In genomic region chr10:80137031-80137712, GRCh38 we compare ENCODE assay signal across 14 cellular contexts. TPM values are rescaled to one million over a fixed set of nuclear protein-coding genes. Genes with fewer than 3 reads are reported as not detected.
A peak's percentile ranks its signal among the peaks of the same experiment; 100 is the strongest.
DNase-seq lines count a peak whose midpoint lies in the region; ATAC-seq and TF ChIP-seq lines count a peak whose summit lies in the region.
"Had no signal": no experiment of that assay in that cellular context is flagged by ENCODE, and none has a peak within 500 bp of the region (broad histone marks: within the 10 kb centered on the region; RNA-seq: fewer than 3 reads in every experiment).

No MANE protein-coding gene starts in this region.

- WGBS in heart right ventricle, 2 donors: 62 to 78% methylated on average over 11 of the region's 11 CpGs

- no peaks in the 10 kb centered on the region for H3K27me3 ChIP-seq in BLaER1
- H3K27me3 ChIP-seq in adipocyte (replicated peaks; ENCODE audit: control insufficient read depth, insufficient read depth, low read length): no peaks in the 10 kb centered on the region
- peaks cover 0 to 23% (median 0%) of the 10 kb centered on the region in 7 donors for H3K27me3 ChIP-seq in heart right ventricle
- peaks cover 0 to 21% (median 18%) of the 10 kb centered on the region in 3 donors for H3K27me3 ChIP-seq in gastrocnemius medialis
- H3K27me3 ChIP-seq: uterus had no signal

- H3K9me3 ChIP-seq in BLaER1 (no peaks in the 10 kb centered on the region), adipocyte (ENCODE audit: control insufficient read depth, low read length) (no peaks in the 10 kb centered on the region), heart right ventricle (no peaks in the 10 kb centered on the region), gastrocnemius medialis (no peaks in the 10 kb centered on the region)
- H3K9me3 ChIP-seq: uterus had no signal

- H3K36me3 ChIP-seq in BLaER1: no peaks in the 10 kb centered on the region
- H3K36me3 ChIP-seq in adipocyte (ENCODE audit: control insufficient read depth, insufficient read depth, low read length, severe bottlenecking): peaks cover 4% of the 10 kb centered on the region
- H3K36me3 ChIP-seq in heart right ventricle: no peaks in the 10 kb centered on the region
- H3K36me3 ChIP-seq in gastrocnemius medialis: no peaks in the 10 kb centered on the region
- H3K36me3 ChIP-seq: uterus had no signal

- in situ Hi-C loops in gastrocnemius medialis (cut with MboI; ENCODE audit: low sequenced_read_pairs in 4 of 4): no loop called here

- H3K4me1 ChIP-seq in BLaER1: peaks cover 14% of the 10 kb centered on the region
- peaks cover 40% of the 10 kb centered on the region for H3K4me1 ChIP-seq in adipocyte (ENCODE audit: control insufficient read depth, insufficient read depth, low read length)
- peaks cover 8 to 69% (median 39%) of the 10 kb centered on the region in 9 donors for H3K4me1 ChIP-seq in heart right ventricle
- H3K4me1 ChIP-seq in gastrocnemius medialis: peaks cover 0 to 20% of the 10 kb centered on the region in 2 donors

- no peaks in the 10 kb centered on the region for H4K20me1 ChIP-seq in BLaER1

- H3K27ac ChIP-seq in BLaER1 (no peak overlapping the region), heart right ventricle (peak overlapping the region; percentile 47 to 92 (median 82)), gastrocnemius medialis (peak overlapping the region; percentile 62 to 83 (median 65))

- TF ChIP-seq CTCF in heart right ventricle (IDR thresholded peaks at IDR 0.05): no peak
- no peak for TF ChIP-seq CTCF in gastrocnemius medialis (IDR thresholded peaks at IDR 0.05 in 4 of 5, conservative IDR thresholded peaks at IDR 0.05 in 1 of 5)

- TF ChIP-seq POLR2A in gastrocnemius medialis (IDR thresholded peaks at IDR 0.05): no peak

- peak overlapping the region; percentile 62 for H3K4me2 ChIP-seq in BLaER1

- peak; percentile 41 to 81 (median 68) for ATAC-seq in heart right ventricle
- peak; percentile 37 to 51 for ATAC-seq in gastrocnemius medialis
- no peak for ATAC-seq in HG03439 (IDR thresholded peaks at IDR 0.05; ENCODE audit: unreplicated experiment)
- ATAC-seq: T-helper 17 cell had no signal

- H3K9ac ChIP-seq in BLaER1 (no peak overlapping the region), adipocyte (ENCODE audit: low read length) (peak overlapping the region; percentile 81)

- DNase-seq in adipocyte (ENCODE audit: low read depth) (peak; percentile 83), heart right ventricle (peak; percentile 68 to 78), gastrocnemius medialis (peak in 1 of 2 donors; percentile 72), NCI-H748 (lab: John Stamatoyannopoulos, UW; ENCODE audit: unreplicated experiment) (no peak), HK-2 (ENCODE audit: unreplicated experiment) (no peak), NCI-H1092 (lab: John Stamatoyannopoulos, UW) (no peak)
- DNase-seq: endodermal cell, KG1, NCI-H1930, T-helper 17 cell had no signal

- intact Hi-C loops in heart right ventricle (cut with DNase I) (loop anchor here in 1 of 10 donors (5.0 kb wide), 1 partner anchor 60 kb away; the partner anchor contains the start of gene TMEM254), gastrocnemius medialis (cut with DNase I; ENCODE audit: low total_unique reads) (loop anchor here (5.0 kb wide), 1 partner anchor 80 kb away; no protein-coding TSS in a partner anchor)

- H3K4me3 ChIP-seq in BLaER1 (no peak overlapping the region), adipocyte (ENCODE audit: low read length) (peak overlapping the region; percentile 57), heart right ventricle (peak overlapping the region in 2 of 10 donors; percentile 11 to 69), gastrocnemius medialis (no peak overlapping the region)
- H3K4me3 ChIP-seq: uterus had no signal

RNA-seq across cellular contexts. Expression of gene PLAC9, which starts 4.6 kb away (rescaled TPM):
- total RNA-seq in heart right ventricle: 10 to 100 TPM; 16.8 to 41.7 (median 26.8) TPM
- polyA plus RNA-seq in heart right ventricle: 100 to 1,000 TPM in 1 of 2 donors, 10 to 100 TPM in 1; 63.7 to 129 TPM
- total RNA-seq in gastrocnemius medialis: 10 to 100 TPM in 1 of 4 donors, 1 to 10 TPM in 3; 4.6 to 16.1 (median 6.9) TPM
- total RNA-seq: T-helper 17 cell had no signal
- polyA plus RNA-seq: CD14-positive monocyte had no signal

RNA-seq across cellular contexts. Expression of gene TMEM254, which starts 58.7 kb away (rescaled TPM):
- 10 to 100 TPM in 1 of 10 donors, 1 to 10 TPM in 9; 5.5 to 10.7 (median 8.3) TPM for total RNA-seq in heart right ventricle
- polyA plus RNA-seq in heart right ventricle: 1 to 10 TPM; 6.4 to 6.9 TPM
- total RNA-seq in gastrocnemius medialis: 1 to 10 TPM in 3 of 4 donors, under 1 TPM in 1; 0.73 to 7.4 (median 4.8) TPM

Comparison
In these comparisons a context has a peak if more than half of its experiments do, and no peak if none do; other contexts are left out.
1. DNase-seq: peak in adipocyte (single experiment) and heart right ventricle (2 of 2); none in NCI-H748 (single experiment), HK-2 (single experiment) and NCI-H1092 (single experiment).